9 cellular contexts compared by ENCODE assay signal in genomic region chr5:38467353-38468040, GRCh38.
DNase-seq lines count a peak whose midpoint lies in the region; ATAC-seq, FAIRE-seq and TF ChIP-seq lines count a peak whose summit lies in the region.
"Had no signal": no experiment of that assay in that cellular context is flagged by ENCODE, and none has a peak within 500 bp of the region (broad histone marks: within the 10 kb centered on the region; RNA-seq: fewer than 3 reads in every experiment).

No MANE protein-coding gene starts in this region.

- no peaks in the 10 kb centered on the region for H3K36me3 Mint-ChIP-seq in activated naive CD4-positive, alpha-beta T cell treated with anti-CD3 and anti-CD28 coated beads for 36 hours (ENCODE audit: low read depth)

- no peaks in the 10 kb centered on the region for H3K27me3 ChIP-seq in skeletal muscle satellite cell (ENCODE audit: control insufficient read depth, insufficient read depth, low read length)

- no peak overlapping the region for H3K27ac Mint-ChIP-seq in activated naive CD4-positive, alpha-beta T cell treated with anti-CD3 and anti-CD28 coated beads for 36 hours

- H3K36me3 ChIP-seq in skeletal muscle satellite cell (ENCODE audit: insufficient read depth, low read length): no peaks in the 10 kb centered on the region

- H3K4me3 Mint-ChIP-seq in activated naive CD4-positive, alpha-beta T cell treated with anti-CD3 and anti-CD28 coated beads for 36 hours: no peak overlapping the region

- peaks cover 68% of the 10 kb centered on the region for H3K4me1 ChIP-seq in skeletal muscle satellite cell (ENCODE audit: control insufficient read depth, insufficient read depth, low read length)

- peak overlapping the region; percentile 25 for H3K4me3 ChIP-seq in skeletal muscle satellite cell (ENCODE audit: low read length)

- intact Hi-C loops in activated naive CD4-positive, alpha-beta T cell treated with anti-CD3 and anti-CD28 coated beads for 36 hours (cut with micrococcal nuclease): no loop called here

- DNase-seq in H54 (ENCODE audit: insufficient read length, low spot score): peak; percentile 29
- no peak for DNase-seq in left lobe of liver (ENCODE audit: low spot score)
- no peak for DNase-seq in SW 1271 (lab: John Stamatoyannopoulos, UW)
- DNase-seq in activated naive CD4-positive, alpha-beta T cell treated with anti-CD3 and anti-CD28 coated beads for 36 hours: no peak
- no peak for DNase-seq in Kasumi-1 (lab: John Stamatoyannopoulos, UW)
- DNase-seq: effector memory CD4-positive, alpha-beta T cell had no signal

- H3K4me2 ChIP-seq in skeletal muscle satellite cell (ENCODE audit: low read length): peak overlapping the region; percentile 67

- ATAC-seq in left lobe of liver: peak; percentile 33
- no peak for ATAC-seq in HG03521 (IDR thresholded peaks at IDR 0.05; ENCODE audit: unreplicated experiment)

- TF ChIP-seq POLR2A in H54 (IDR thresholded peaks at IDR 0.05; ENCODE audit: low read depth, low read length): no peak

- H3K9me3 ChIP-seq in skeletal muscle satellite cell (replicated peaks; ENCODE audit: low read length): no peaks in the 10 kb centered on the region

- no peaks in the 10 kb centered on the region for H3K4me1 Mint-ChIP-seq in activated naive CD4-positive, alpha-beta T cell treated with anti-CD3 and anti-CD28 coated beads for 36 hours (ENCODE audit: low read depth)

- H3K9me3 Mint-ChIP-seq in activated naive CD4-positive, alpha-beta T cell treated with anti-CD3 and anti-CD28 coated beads for 36 hours: no peaks in the 10 kb centered on the region

- H3K27me3 Mint-ChIP-seq in activated naive CD4-positive, alpha-beta T cell treated with anti-CD3 and anti-CD28 coated beads for 36 hours (ENCODE audit: low read depth): peaks cover 18% of the 10 kb centered on the region

- no peak for FAIRE-seq in H54 (lab: Jason Lieb, UNC)

- CTCF ChIA-PET in activated naive CD4-positive, alpha-beta T cell treated with anti-CD3 and anti-CD28 coated beads for 36 hours (lab: Charles Lee): interaction anchor here (1.9 kb wide), 1 partner anchor 26 kb away, joined by 6 read pairs; no protein-coding TSS in a partner anchor

- H3K27ac ChIP-seq in cingulate gyrus (ENCODE audit: low read depth, low read length): peak overlapping the region; percentile 48

- peak overlapping the region; percentile 73 for H3K9ac ChIP-seq in skeletal muscle satellite cell (ENCODE audit: low read depth, low read length)
